In the genomic region with DNA sequence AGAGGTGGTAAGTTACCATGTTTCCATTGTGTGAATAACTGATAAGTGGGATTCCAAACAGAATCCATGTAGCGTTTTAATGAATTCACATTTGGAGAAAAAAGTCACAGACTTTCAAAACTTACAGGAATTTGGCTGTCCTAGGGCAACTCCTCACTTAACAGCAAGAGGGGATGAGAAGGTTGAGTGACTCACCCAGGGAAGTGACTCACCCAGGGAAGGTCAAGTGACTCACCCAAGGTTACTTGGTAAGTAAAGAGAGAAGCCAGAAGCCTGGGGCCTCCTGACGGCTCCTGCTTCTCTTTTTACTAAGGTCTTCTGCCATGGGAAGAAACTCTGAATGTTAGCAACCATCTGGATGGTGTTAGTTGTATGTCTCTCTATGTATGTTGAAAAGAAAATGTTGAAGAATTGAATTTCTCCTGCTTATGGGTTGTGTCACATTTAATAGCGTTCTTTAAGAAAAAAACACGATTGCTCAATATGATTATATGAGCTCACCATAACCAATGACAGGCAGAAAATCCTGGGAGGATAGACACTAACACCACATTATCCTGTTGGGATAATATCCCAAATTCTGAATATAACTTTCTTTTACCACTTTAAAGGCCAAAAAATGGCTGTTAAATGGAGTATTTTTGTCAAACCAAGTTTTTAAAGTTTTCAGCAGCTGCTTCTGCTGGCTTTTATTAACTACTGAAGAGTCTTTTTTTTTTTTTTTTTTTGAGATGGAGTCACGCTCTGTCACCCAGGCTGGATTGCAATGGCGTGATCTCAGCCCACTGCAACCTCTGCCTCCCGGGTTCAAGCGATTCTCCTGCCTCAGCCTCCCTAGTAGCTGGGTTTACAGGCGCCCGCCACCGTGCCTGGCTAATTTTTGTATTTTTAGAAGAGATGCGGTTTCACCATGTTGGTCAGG, we compare ENCODE assay signal across 8 cellular contexts.
A peak's percentile ranks its signal among the peaks of the same experiment; 100 is the strongest.
DNase-seq lines count a peak whose midpoint lies in the region; ATAC-seq and TF ChIP-seq lines count a peak whose summit lies in the region.

No MANE protein-coding gene starts in this region.

- DNase-seq in CMK (ENCODE audit: low read depth) (peak; percentile 7), HEK293T (ENCODE audit: extremely low spot score) (peak; percentile 49), NT2/D1 (ENCODE audit: low read depth, low spot score) (peak; percentile 49), activated T-helper 1 cell treated with Interleukin-2 at 50 U/mL for 16 hours (ENCODE audit: low read depth) (peak; percentile 11), foreskin melanocyte (peak; percentile 90), renal cortical epithelial cell (ENCODE audit: low read depth) (peak; percentile 100), NCI-H774 (lab: John Stamatoyannopoulos, UW) (no peak)

- no peak for ATAC-seq in GM19023 (IDR thresholded peaks at IDR 0.05; ENCODE audit: unreplicated experiment)

- no peaks in the 10 kb centered on the region for H3K27me3 ChIP-seq in NT2/D1 (ENCODE audit: insufficient read depth, insufficient read length)

- no peaks in the 10 kb centered on the region for H3K36me3 ChIP-seq in NT2/D1 (ENCODE audit: insufficient read depth, insufficient read length, low read length)

- no peak overlapping the region for H3K9ac ChIP-seq in NT2/D1 (ENCODE audit: insufficient read length, low read depth)

- no peaks in the 10 kb centered on the region for H3K4me1 ChIP-seq in NT2/D1 (ENCODE audit: insufficient read depth, insufficient read length)

- no peak overlapping the region for H3K4me3 ChIP-seq in NT2/D1 (ENCODE audit: insufficient read length, low read depth)

- no peaks in the 10 kb centered on the region for H3K9me3 ChIP-seq in NT2/D1 (ENCODE audit: insufficient read depth, low read length)

- POLR2A ChIA-PET in HEK293T (lab: Yijun Ruan, JAX) = interaction anchor here (0.8 kb wide), 1 partner anchor 419 kb away, joined by 3 read pairs; no protein-coding TSS in a partner anchor

- CTCF ChIA-PET in HEK293T (lab: Yijun Ruan, JAX) = no interaction called here

TF ChIP-seq in HEK293T, 16 proteins besides CTCF, POLR2A, EP300 and RAD21:
- TF ChIP-seq, protein P1, sequence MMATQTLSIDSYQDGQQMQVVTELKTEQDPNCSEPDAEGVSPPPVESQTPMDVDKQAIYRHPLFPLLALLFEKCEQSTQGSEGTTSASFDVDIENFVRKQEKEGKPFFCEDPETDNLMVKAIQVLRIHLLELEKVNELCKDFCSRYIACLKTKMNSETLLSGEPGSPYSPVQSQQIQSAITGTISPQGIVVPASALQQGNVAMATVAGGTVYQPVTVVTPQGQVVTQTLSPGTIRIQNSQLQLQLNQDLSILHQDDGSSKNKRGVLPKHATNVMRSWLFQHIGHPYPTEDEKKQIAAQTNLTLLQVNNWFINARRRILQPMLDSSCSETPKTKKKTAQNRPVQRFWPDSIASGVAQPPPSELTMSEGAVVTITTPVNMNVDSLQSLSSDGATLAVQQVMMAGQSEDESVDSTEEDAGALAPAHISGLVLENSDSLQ (IDR thresholded peaks at IDR 0.05) = peak; percentile 54
- TF ChIP-seq HDGF (IDR thresholded peaks at IDR 0.05; ENCODE audit: borderline replicate concordance) (no peak), SP1 (IDR thresholded peaks at IDR 0.05) (no peak), NFRKB (IDR thresholded peaks at IDR 0.05) (no peak), L3MBTL2 (conservative IDR thresholded peaks at IDR 0.05) (no peak), FOXM1 (IDR thresholded peaks at IDR 0.05; ENCODE audit: borderline replicate concordance) (no peak), LEF1 (IDR thresholded peaks at IDR 0.05; ENCODE audit: borderline replicate concordance) (no peak), ZNF384 (IDR thresholded peaks at IDR 0.05) (peak; percentile 76), ELF4 (IDR thresholded peaks at IDR 0.05) (no peak), FOXA1 (IDR thresholded peaks at IDR 0.05) (no peak)
